ENCODE assay signal across 29 cellular contexts in genomic region chr11:99271527-99271926, GRCh38.
"Had no signal": no experiment of that assay in that cellular context is flagged by ENCODE, and none has a peak within 500 bp of the region (broad histone marks: within the 10 kb centered on the region; RNA-seq: fewer than 3 reads in every experiment).

No MANE protein-coding gene starts in this region.

- H3K27me3 ChIP-seq: brain microvascular endothelial cell, esophagus muscularis mucosa, foreskin keratinocyte, left lung, neutrophil, right lobe of liver, tibial nerve had no signal

- H3K4me3 ChIP-seq: esophagus muscularis mucosa, left lung, lower lobe of right lung, mucosa of descending colon, right lobe of liver, tibial nerve had no signal

- H3K4me1 ChIP-seq: esophagus muscularis mucosa, foreskin keratinocyte, left lung, lower lobe of right lung, right lobe of liver, tibial nerve had no signal

- H3K36me3 ChIP-seq: brain microvascular endothelial cell, esophagus muscularis mucosa, left lung, lower lobe of right lung, neutrophil, right lobe of liver, tibial nerve had no signal

- ATAC-seq: activated CD4-positive, CD25-positive, alpha-beta regulatory T cell treated with anti-CD3 and anti-CD28 coated beads, Interleukin-2, amount 50 U/mL, for 24 hours; effector memory CD8-positive, alpha-beta T cell; foreskin keratinocyte; left lung; lower lobe of right lung; mucosa of descending colon; natural killer cell treated with Interleukin-12 subunit alpha and Interleukin-12 subunit beta and Interleukin-15 and Interleukin-18, amount 100 ng/mL, for 72 hours; right lobe of liver had no signal

- H3K27ac ChIP-seq: brain microvascular endothelial cell, esophagus muscularis mucosa, foreskin keratinocyte, left lung, lower lobe of right lung, neutrophil, right lobe of liver, tibial nerve, VCaP had no signal

- H3K4me3 Mint-ChIP-seq: activated T-cell treated with anti-CD3 and anti-CD28 coated beads, Interleukin-2, amount 50 U/mL, for 24 hours; effector memory CD8-positive, alpha-beta T cell; natural killer cell treated with Interleukin-12 subunit alpha and Interleukin-12 subunit beta and Interleukin-15 and Interleukin-18, amount 100 ng/mL, for 72 hours; T-helper 1 cell treated with Interleukin-12 subunit alpha and Interleukin-12 subunit beta and Interleukin-4 antibody, amounts not matched to agents 30 μg/mL and 1 μg/mL, for 36 hours had no signal

- H3K36me3 Mint-ChIP-seq: natural killer cell treated with Interleukin-12 subunit alpha and Interleukin-12 subunit beta and Interleukin-15 and Interleukin-18, amount 100 ng/mL, for 72 hours had no signal

- H3K27me3 Mint-ChIP-seq: activated T-cell treated with anti-CD3 and anti-CD28 coated beads, Interleukin-2, amount 50 U/mL, for 24 hours; effector memory CD8-positive, alpha-beta T cell; natural killer cell treated with Interleukin-12 subunit alpha and Interleukin-12 subunit beta and Interleukin-15 and Interleukin-18, amount 100 ng/mL, for 72 hours had no signal

- H3K27ac Mint-ChIP-seq: activated T-cell treated with anti-CD3 and anti-CD28 coated beads, Interleukin-2, amount 50 U/mL, for 24 hours; effector memory CD8-positive, alpha-beta T cell; natural killer cell treated with Interleukin-12 subunit alpha and Interleukin-12 subunit beta and Interleukin-15 and Interleukin-18, amount 100 ng/mL, for 72 hours; T-helper 1 cell treated with Interleukin-12 subunit alpha and Interleukin-12 subunit beta and Interleukin-4 antibody, amounts not matched to agents 30 μg/mL and 1 μg/mL, for 36 hours had no signal

- H3K9me3 ChIP-seq: esophagus muscularis mucosa, left lung, lower lobe of right lung, mucosa of descending colon, neutrophil, right lobe of liver, tibial nerve had no signal

- DNase-seq: activated CD4-positive, alpha-beta T cell treated with anti-CD3 and anti-CD28 coated beads for 48 hours; activated CD4-positive, alpha-beta T cell treated with anti-CD3 and anti-CD28 coated beads, Interleukin-2, amount 50 U/mL, for 48 hours; activated CD8-positive, alpha-beta memory T cell treated with anti-CD3 and anti-CD28 coated beads, Interleukin-2, amount 50 U/mL, for 4 hours; activated gamma-delta T cell; activated naive CD4-positive, alpha-beta T cell treated with anti-CD3 and anti-CD28 coated beads, Interleukin-2, amount 50 U/mL, for 16 hours; activated T-cell treated with anti-CD3 and anti-CD28 coated beads, Interleukin-2, amount 50 U/mL, for 24 hours; amniotic stem cell; brain microvascular endothelial cell; caudate nucleus; cortex of kidney; effector memory CD8-positive, alpha-beta T cell; foreskin keratinocyte; left lung; lower lobe of right lung; mesenchymal stem cell; mucosa of descending colon; right lobe of liver; stimulated activated CD4-positive, alpha-beta T cell treated with anti-CD3 and anti-CD28 coated beads, Interleukin-2, amount 100 ng/mL, for 48 hours; stimulated activated naive CD4-positive, alpha-beta T cell treated with Interleukin-2 at 50 U/mL for 16 hours; T-helper 9 cell had no signal

- FAIRE-seq: astrocyte, TTC549 had no signal
